10 cellular contexts compared by ENCODE assay signal in the genomic region with DNA sequence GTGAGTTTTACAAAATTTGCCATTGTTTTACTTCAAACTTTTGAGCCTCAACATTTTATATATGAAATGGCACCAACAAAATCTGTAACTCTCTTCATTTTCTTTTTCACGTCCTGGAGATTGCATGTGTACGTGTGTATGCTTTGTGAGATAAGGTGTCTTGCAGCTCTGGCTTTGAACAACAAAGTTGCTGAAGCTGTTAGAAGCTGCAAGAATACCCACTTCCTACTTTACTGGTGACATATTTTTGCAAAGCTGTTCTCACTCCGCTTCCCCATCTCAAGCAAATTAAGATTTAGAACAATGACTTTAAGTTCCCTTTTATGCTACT. TPM values are rescaled to one million over a fixed set of nuclear protein-coding genes. Genes with fewer than 3 reads are reported as not detected.
DNase-seq lines count a peak whose midpoint lies in the region; ATAC-seq and TF ChIP-seq lines count a peak whose summit lies in the region.
"Had no signal": no experiment of that assay in that cellular context is flagged by ENCODE, and none has a peak within 500 bp of the region (broad histone marks: within the 10 kb centered on the region; RNA-seq: fewer than 3 reads in every experiment).

No MANE protein-coding gene starts in this region.

- H3K4me1 Mint-ChIP-seq in dendritic cell treated with granulocyte-macrophage colony-stimulating factor and Interleukin-4, amounts not matched to agents 40 ng/mL and 50 ng/mL, for 4 days (ENCODE audit: low read depth), result peaks cover 70% of the 10 kb centered on the region

- no peak for TF ChIP-seq POLR2A in lower leg skin (IDR thresholded peaks at IDR 0.05)

- H3K9me3 Mint-ChIP-seq in dendritic cell treated with granulocyte-macrophage colony-stimulating factor and Interleukin-4, amounts not matched to agents 40 ng/mL and 50 ng/mL, for 4 days, result no peaks in the 10 kb centered on the region

- H3K27ac ChIP-seq in KOPT-K1 (ENCODE audit: low read depth, low read length, poor library complexity, severe bottlenecking), result peak overlapping the region; percentile 84
- H3K27ac ChIP-seq: thoracic aorta had no signal

- no peak overlapping the region for H3K4me3 ChIP-seq in lower leg skin (ENCODE audit: low read depth, poor library complexity, severe bottlenecking)
- H3K4me3 ChIP-seq: thoracic aorta had no signal

- H3K27me3 Mint-ChIP-seq in dendritic cell treated with granulocyte-macrophage colony-stimulating factor and Interleukin-4, amounts not matched to agents 40 ng/mL and 50 ng/mL, for 4 days, result no peaks in the 10 kb centered on the region

- ATAC-seq in GM21367 (IDR thresholded peaks at IDR 0.05; ENCODE audit: unreplicated experiment), result peak; percentile 73

- DNase-seq in GF-D8 (lab: John Stamatoyannopoulos, UW), result peak; percentile 86
- no peak for DNase-seq in stimulated activated CD4-positive, alpha-beta T cell treated with anti-CD3 and anti-CD28 coated beads, Interleukin-2, amount 100 ng/mL, for 24 hours
- DNase-seq in UCSD-AML1 (lab: John Stamatoyannopoulos, UW; ENCODE audit: unreplicated experiment), result no peak
- DNase-seq in lower leg skin (ENCODE audit: low spot score in 2 of 2), result no peak
- DNase-seq in hypothalamus (lab: John Stamatoyannopoulos, UW), result no peak
- DNase-seq: retina had no signal

- peaks cover 10% of the 10 kb centered on the region; the same call in 1 of the 2 replicates for H3K36me3 ChIP-seq in KOPT-K1 (ENCODE audit: insufficient read depth, low read length)
- H3K36me3 ChIP-seq: thoracic aorta had no signal

- 78 to 86% methylated on average over 3 of the region's 3 CpGs for WGBS in lower leg skin, 2 donors

- H3K27ac Mint-ChIP-seq in dendritic cell treated with granulocyte-macrophage colony-stimulating factor and Interleukin-4, amounts not matched to agents 40 ng/mL and 50 ng/mL, for 4 days, result peak overlapping the region; percentile 73

- H3K4me3 Mint-ChIP-seq in dendritic cell treated with granulocyte-macrophage colony-stimulating factor and Interleukin-4, amounts not matched to agents 40 ng/mL and 50 ng/mL, for 4 days, result peak overlapping the region; percentile 28

- H3K36me3 Mint-ChIP-seq in dendritic cell treated with granulocyte-macrophage colony-stimulating factor and Interleukin-4, amounts not matched to agents 40 ng/mL and 50 ng/mL, for 4 days (ENCODE audit: low read depth), result peaks cover 36% of the 10 kb centered on the region

- intact Hi-C loops in dendritic cell treated with granulocyte-macrophage colony-stimulating factor and Interleukin-4, amounts not matched to agents 40 ng/mL and 50 ng/mL, for 4 days (cut with micrococcal nuclease), result no loop called here
- intact Hi-C loops in lower leg skin (cut with DNase I; ENCODE audit: low total_unique reads), result no loop called here

- H3K9me3 ChIP-seq in KOPT-K1 (ENCODE audit: insufficient read depth, low read length, poor library complexity, severe bottlenecking), result peaks cover 14% of the 10 kb centered on the region
- H3K9me3 ChIP-seq: thoracic aorta had no signal

- TF ChIP-seq CTCF in lower leg skin (IDR thresholded peaks at IDR 0.05), result no peak

RNA-seq across cellular contexts. Expression of a gene that starts 41.8 kb away (rescaled TPM):
- total RNA-seq in lower leg skin, result 1 to 10 TPM; 1.5 to 5.0 (median 2.7) TPM
